8 cellular contexts compared by ENCODE assay signal in the genomic region with DNA sequence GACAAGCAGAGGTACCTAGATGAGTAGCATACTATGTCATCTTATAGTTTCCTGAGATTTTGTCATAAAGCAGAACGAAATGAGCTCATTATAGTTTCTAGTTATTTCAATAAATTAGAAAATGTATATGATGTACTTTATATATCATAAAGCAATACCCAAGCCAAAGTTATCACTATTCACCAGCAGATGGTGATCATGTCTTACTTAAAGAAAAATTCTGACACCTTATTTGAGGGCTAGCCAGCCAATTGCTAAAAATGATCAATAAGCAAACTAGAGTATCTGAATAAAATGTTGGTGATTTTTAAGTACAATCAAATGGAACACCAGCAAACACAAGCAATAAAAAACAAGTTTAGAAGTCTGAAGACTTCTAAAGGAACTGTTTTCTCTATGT. TPM values are rescaled to one million over a fixed set of nuclear protein-coding genes. Genes with fewer than 3 reads are reported as not detected.
DNase-seq lines count a peak whose midpoint lies in the region; ATAC-seq and TF ChIP-seq lines count a peak whose summit lies in the region.
"Had no signal": no experiment of that assay in that cellular context is flagged by ENCODE, and none has a peak within 500 bp of the region (broad histone marks: within the 10 kb centered on the region; RNA-seq: fewer than 3 reads in every experiment).

No MANE protein-coding gene starts in this region.

- H3K27me3 Mint-ChIP-seq in activated T-helper 17 cell treated with anti-CD3 and anti-CD28 coated beads, Interleukin-2, amount 50 U/mL, for 72 hours: no peaks in the 10 kb centered on the region

- TF ChIP-seq CTCF in LNCAP (IDR thresholded peaks at IDR 0.05): peak; percentile 53

- DNase-seq in EL: peak; percentile 16
- DNase-seq in myocyte (ENCODE audit: low read depth): peak; percentile 5
- DNase-seq in glomerular visceral epithelial cell (ENCODE audit: extremely low spot score): no peak
- DNase-seq: activated CD4-positive, alpha-beta T cell treated with anti-CD3 and anti-CD28 coated beads for 48 hours had no signal

- ATAC-seq in activated T-helper 17 cell treated with anti-CD3 and anti-CD28 coated beads, Interleukin-2, amount 50 U/mL, for 72 hours (replicated peaks): peak; percentile 14
- no peak for ATAC-seq in HG02885 (IDR thresholded peaks at IDR 0.05; ENCODE audit: poor library complexity, unreplicated experiment)
- ATAC-seq in GM21515 (IDR thresholded peaks at IDR 0.05; ENCODE audit: unreplicated experiment): no peak

- no peak overlapping the region for H3K4me3 Mint-ChIP-seq in activated T-helper 17 cell treated with anti-CD3 and anti-CD28 coated beads, Interleukin-2, amount 50 U/mL, for 72 hours

- no peaks in the 10 kb centered on the region for H3K9me3 Mint-ChIP-seq in activated T-helper 17 cell treated with anti-CD3 and anti-CD28 coated beads, Interleukin-2, amount 50 U/mL, for 72 hours

- H3K36me3 Mint-ChIP-seq in activated T-helper 17 cell treated with anti-CD3 and anti-CD28 coated beads, Interleukin-2, amount 50 U/mL, for 72 hours (ENCODE audit: low read depth): peaks cover 8% of the 10 kb centered on the region

- no peak overlapping the region for H3K27ac Mint-ChIP-seq in activated T-helper 17 cell treated with anti-CD3 and anti-CD28 coated beads, Interleukin-2, amount 50 U/mL, for 72 hours

- H3K4me1 Mint-ChIP-seq in activated T-helper 17 cell treated with anti-CD3 and anti-CD28 coated beads, Interleukin-2, amount 50 U/mL, for 72 hours: peaks cover 27% of the 10 kb centered on the region

RNA-seq across cellular contexts. Expression of a gene that starts 44.1 kb away (rescaled TPM):
- 10 to 100 TPM; 46.2 to 68.7 TPM for total RNA-seq in activated T-helper 17 cell treated with anti-CD3 and anti-CD28 coated beads, Interleukin-2, amount 50 U/mL, for 72 hours
- total RNA-seq in myocyte: 23.8 and 32.2 TPM in 2 replicates
- 14.0 TPM for polyA plus RNA-seq in myocyte (2012)

RNA-seq across cellular contexts. Expression of a gene that starts 44.5 kb away (rescaled TPM):
- 1 to 10 TPM; 7.4 to 7.7 TPM for total RNA-seq in activated T-helper 17 cell treated with anti-CD3 and anti-CD28 coated beads, Interleukin-2, amount 50 U/mL, for 72 hours
- total RNA-seq in myocyte: 20.3 and 26.3 TPM in 2 replicates
- 60.4 TPM for polyA plus RNA-seq in myocyte (2012)
